Comparison of ENCODE assay signal across 8 cellular contexts in genomic region chr6:53348436-53349208, GRCh38. TPM values are rescaled to one million over a fixed set of nuclear protein-coding genes. Genes with fewer than 3 reads are reported as not detected.
DNase-seq lines count a peak whose midpoint lies in the region; ATAC-seq and TF ChIP-seq lines count a peak whose summit lies in the region.

TSS of gene ELOVL5 (minus strand) at chr6:53348950. CDS start at chr6:53295699, 53,251 bp downstream.

- peak; percentile 88 for DNase-seq in GM13976 (ENCODE audit: low spot score)
- peak; percentile 72 for DNase-seq in NCI-H1694 treated with DMSO at 0.1 percent for 48 hours (lab: John Stamatoyannopoulos, UW)
- peak; percentile 92 to 98 (median 95) for DNase-seq in T-helper 2 cell
- DNase-seq in right atrium auricular region (ENCODE audit: low spot score), result peak; percentile 100
- peak; percentile 99 to 100 for DNase-seq in aorta

- no peak for TF ChIP-seq CTCF in GM13976 (IDR thresholded peaks at IDR 0.05; ENCODE audit: borderline replicate concordance, control extremely low read depth, extremely low read depth, insufficient read depth, missing control alignments)
- no peak for TF ChIP-seq CTCF in right atrium auricular region (IDR thresholded peaks at IDR 0.05)

- H3K9me3 ChIP-seq in right atrium auricular region (no peaks in the 10 kb centered on the region), aorta (ENCODE audit: control insufficient read depth, low read length) (no peaks in the 10 kb centered on the region)

- H3K27ac ChIP-seq in angular gyrus (ENCODE audit: low read depth, low read length) (peak within 1 kb of the TSS; percentile 91), right atrium auricular region (peak within 1 kb of the TSS; percentile 93 to 98), rectal smooth muscle tissue (ENCODE audit: low read depth, low read length) (peak within 1 kb of the TSS; percentile 97), aorta (ENCODE audit: low read depth in 1 of 2, low read length in 2 of 2) (peak within 1 kb of the TSS; percentile 94 to 95)

- peaks cover 0 to 35% of the 10 kb centered on the region in 2 donors for H3K4me1 ChIP-seq in right atrium auricular region
- peaks cover 7% of the 10 kb centered on the region for H3K4me1 ChIP-seq in rectal smooth muscle tissue (ENCODE audit: control insufficient read depth, insufficient read depth, low read length)
- no peaks in the 10 kb centered on the region for H3K4me1 ChIP-seq in aorta (ENCODE audit: control insufficient read depth in 1 of 2, insufficient read depth in 2 of 2, low read length in 2 of 2)

- intact Hi-C loops in aorta (cut with DNase I), result loop anchor here in 1 of 2 donors (1.0 kb wide), 1 partner anchor 11 kb away; no protein-coding TSS in a partner anchor

- no peaks in the 10 kb centered on the region for H3K27me3 ChIP-seq in right atrium auricular region
- no peaks in the 10 kb centered on the region for H3K27me3 ChIP-seq in rectal smooth muscle tissue (ENCODE audit: control insufficient read depth, insufficient read depth, low read length)
- H3K27me3 ChIP-seq in aorta (ENCODE audit: control insufficient read depth in 1 of 2, insufficient read depth in 2 of 2, low read length in 1 of 2), result no peaks in the 10 kb centered on the region

- H3K9ac ChIP-seq in rectal smooth muscle tissue (ENCODE audit: low read length), result peak within 1 kb of the TSS; percentile 88

- peak within 1 kb of the TSS; percentile 56 to 98 for H3K4me3 ChIP-seq in right atrium auricular region
- peak within 1 kb of the TSS; percentile 92 for H3K4me3 ChIP-seq in rectal smooth muscle tissue (ENCODE audit: low read length)
- H3K4me3 ChIP-seq in aorta (ENCODE audit: low read length in 2 of 2), result peak within 1 kb of the TSS; percentile 87 to 88

- ATAC-seq in HG02884 (IDR thresholded peaks at IDR 0.05; ENCODE audit: unreplicated experiment), result peak; percentile 64
- peak; percentile 96 for ATAC-seq in aorta (ENCODE audit: low FRiP score)

- H3K36me3 ChIP-seq in right atrium auricular region (no peaks in the 10 kb centered on the region), rectal smooth muscle tissue (ENCODE audit: control insufficient read depth, insufficient read depth, low read length) (no peaks in the 10 kb centered on the region), aorta (ENCODE audit: control insufficient read depth in 1 of 2, insufficient read depth in 2 of 2, low read length in 1 of 2) (no peaks in the 10 kb centered on the region)

- in situ Hi-C loops in GM13976 (cut with MboI; ENCODE audit: low sequenced_read_pairs, unreplicated experiment), result no loop called here

- 0% methylated on average over 78 to 89 of the region's 89 CpGs for WGBS in aorta, 2 donors

RNA-seq across cellular contexts. Expression of gene ELOVL5, which starts in this region (rescaled TPM):
- total RNA-seq in right atrium auricular region (10 to 100 TPM; 31.2 to 34.9 TPM), aorta (10 to 100 TPM; 62.0 to 75.5 TPM)
- 10 to 100 TPM; 22.8 to 30.0 TPM for polyA plus RNA-seq in aorta

Comparison
In these comparisons a context has a peak if more than half of its experiments do, and no peak if none do; other contexts are left out.
1. Peak in every context shown above with its lines: DNase-seq, ATAC-seq, H3K4me3 ChIP-seq and H3K27ac ChIP-seq.